ENCODE assay signal across 1 cellular context in the genomic region with DNA sequence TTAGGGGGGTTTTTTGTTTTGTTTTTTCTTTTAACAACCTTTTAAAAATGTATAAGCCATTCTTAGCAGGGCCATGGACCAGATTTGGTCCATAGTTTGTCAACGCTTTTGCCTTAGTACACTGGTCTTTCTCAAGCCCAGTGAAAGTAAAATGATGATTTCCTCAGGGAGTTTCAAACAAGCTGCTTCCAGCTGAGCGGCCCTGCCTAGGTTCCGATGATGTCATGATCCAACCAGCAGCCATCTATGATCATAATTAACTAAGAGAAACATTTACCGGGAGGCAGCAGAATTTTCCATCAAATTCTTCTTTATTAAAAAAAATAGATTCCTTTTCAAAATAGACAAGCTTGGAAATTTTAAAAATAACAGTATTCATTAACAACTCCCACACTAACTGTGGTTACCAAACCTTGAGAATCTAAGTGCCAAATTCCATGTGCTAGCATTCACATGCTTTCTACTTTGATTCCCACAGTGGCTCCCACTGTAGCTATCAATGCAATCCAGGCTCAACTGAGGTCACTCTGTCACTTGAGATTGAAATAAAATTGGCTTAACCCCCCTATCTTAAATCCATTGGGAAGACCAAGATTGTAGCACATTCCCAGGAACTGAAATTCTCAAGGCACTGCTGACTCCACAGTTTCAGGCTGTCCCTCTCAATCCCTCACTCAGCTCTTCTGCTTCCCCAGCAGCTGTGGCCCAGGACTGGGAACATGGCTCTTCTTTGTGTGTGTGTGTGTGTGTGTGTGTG.
TF ChIP-seq lines count a peak whose summit lies in the region.

No MANE protein-coding gene starts in this region.

TF ChIP-seq in HepG2, 621 proteins besides CTCF, POLR2A, EP300 and RAD21 (continued from another document):
- TF ChIP-seq ZNF282 (IDR thresholded peaks at IDR 0.05; ENCODE audit: partially characterized antibody) (no peak), ATF7 (IDR thresholded peaks at IDR 0.05) (peak; percentile 55), ATF7 (CRISPR knock-in tag; IDR thresholded peaks at IDR 0.05) (no peak), PHB2 (IDR thresholded peaks at IDR 0.05; ENCODE audit: partially characterized antibody) (no peak)
